8 cellular contexts compared by ENCODE assay signal in the genomic region with DNA sequence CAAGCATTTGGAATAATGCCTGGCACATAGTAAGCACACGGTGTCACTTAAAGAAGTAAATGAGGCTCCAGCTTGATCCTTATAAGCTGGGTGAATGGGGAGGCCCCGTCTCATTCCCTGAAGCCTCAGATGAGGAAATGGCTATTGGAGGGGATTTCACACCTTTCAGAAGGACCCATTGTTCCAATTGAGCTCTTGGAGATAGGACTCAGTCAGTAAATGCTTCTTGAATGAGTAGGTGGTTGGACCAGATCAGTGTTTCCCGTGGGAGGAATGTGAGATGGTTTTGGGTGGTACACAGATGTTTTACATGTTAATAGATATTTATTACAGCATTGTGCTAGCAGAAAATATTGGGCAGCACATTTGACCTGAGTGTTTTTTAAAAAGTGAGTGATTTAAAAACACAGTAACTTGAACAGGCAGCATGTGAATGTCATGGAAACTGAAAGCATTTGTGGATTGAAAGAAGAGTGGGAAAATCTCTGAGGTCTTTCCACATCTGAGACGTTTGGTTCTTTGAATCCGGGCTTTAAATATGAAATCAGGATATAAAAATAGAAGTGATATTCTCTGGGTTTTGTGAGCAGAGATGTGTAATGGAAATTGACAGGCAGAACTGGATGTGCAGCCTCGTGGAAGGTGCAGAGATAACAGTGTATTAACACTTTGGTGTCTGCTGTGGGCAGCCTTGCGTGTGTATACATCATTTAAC. TPM values are rescaled to one million over a fixed set of nuclear protein-coding genes. Genes with fewer than 3 reads are reported as not detected.
DNase-seq lines count a peak whose midpoint lies in the region; ATAC-seq and TF ChIP-seq lines count a peak whose summit lies in the region.
"Had no signal": no experiment of that assay in that cellular context is flagged by ENCODE, and none has a peak within 500 bp of the region (broad histone marks: within the 10 kb centered on the region; RNA-seq: fewer than 3 reads in every experiment).

No MANE protein-coding gene starts in this region.

- peak overlapping the region; percentile 21 for H3K4me3 Mint-ChIP-seq in activated naive CD4-positive, alpha-beta T cell treated with anti-CD3 and anti-CD28 coated beads, Interleukin-2, amount 10 ng/mL, durations not matched to agents 7 days and 5 days
- peak overlapping the region; percentile 36 to 65 for H3K4me3 Mint-ChIP-seq in stimulated activated naive B cell treated with anti-CD40 and anti-IgM and Interleukin-4, amounts not matched to agents 10 μg/mL and 1 μg/mL and 100 μg/mL, for 72 hours

- ATAC-seq in left cardiac atrium (peak; percentile 35), GM18861 (IDR thresholded peaks at IDR 0.05; ENCODE audit: unreplicated experiment) (no peak)
- peak; percentile 31 to 45 for ATAC-seq in stimulated activated naive B cell treated with anti-CD40 and anti-IgM and Interleukin-4, amounts not matched to agents 10 μg/mL and 1 μg/mL and 100 μg/mL, for 72 hours (replicated peaks)
- ATAC-seq: mucosa of descending colon had no signal

- H3K27ac Mint-ChIP-seq in activated naive CD4-positive, alpha-beta T cell treated with anti-CD3 and anti-CD28 coated beads, Interleukin-2, amount 10 ng/mL, durations not matched to agents 7 days and 5 days = peak overlapping the region; percentile 86
- peak overlapping the region; percentile 54 for H3K27ac Mint-ChIP-seq in stimulated activated naive B cell treated with anti-CD40 and anti-IgM and Interleukin-4, amounts not matched to agents 10 μg/mL and 1 μg/mL and 100 μg/mL, for 72 hours

- CTCF ChIA-PET in activated naive CD4-positive, alpha-beta T cell treated with anti-CD3 and anti-CD28 coated beads, Interleukin-2, amount 10 ng/mL, durations not matched to agents 7 days and 5 days (lab: Charles Lee) = interaction anchor here (0.8 to 1.2 kb wide), 4 partner anchors 21 to 174 kb away, joined by 3 to 6 read pairs (median 3); no protein-coding TSS in a partner anchor
- CTCF ChIA-PET in HEK293T (lab: Yijun Ruan, JAX) = interaction anchor here (0.5 kb wide), 1 partner anchor 13 kb away, joined by 3 read pairs; no protein-coding TSS in a partner anchor

- intact Hi-C loops in left cardiac atrium (cut with DNase I) = no loop called here

- H3K9me3 Mint-ChIP-seq in activated naive CD4-positive, alpha-beta T cell treated with anti-CD3 and anti-CD28 coated beads, Interleukin-2, amount 10 ng/mL, durations not matched to agents 7 days and 5 days = no peaks in the 10 kb centered on the region
- no peaks in the 10 kb centered on the region for H3K9me3 Mint-ChIP-seq in stimulated activated naive B cell treated with anti-CD40 and anti-IgM and Interleukin-4, amounts not matched to agents 10 μg/mL and 1 μg/mL and 100 μg/mL, for 72 hours

- no peaks in the 10 kb centered on the region for H3K36me3 Mint-ChIP-seq in activated naive CD4-positive, alpha-beta T cell treated with anti-CD3 and anti-CD28 coated beads, Interleukin-2, amount 10 ng/mL, durations not matched to agents 7 days and 5 days
- H3K36me3 Mint-ChIP-seq in stimulated activated naive B cell treated with anti-CD40 and anti-IgM and Interleukin-4, amounts not matched to agents 10 μg/mL and 1 μg/mL and 100 μg/mL, for 72 hours = no peaks in the 10 kb centered on the region

- POLR2A ChIA-PET in HEK293T (lab: Yijun Ruan, JAX) = interaction anchor here (1.7 to 1.8 kb wide), 2 partner anchors 36 to 56 kb away, joined by 6 to 10 read pairs; partner anchors contain the start of gene ARHGAP17

- no peaks in the 10 kb centered on the region for H3K27me3 Mint-ChIP-seq in activated naive CD4-positive, alpha-beta T cell treated with anti-CD3 and anti-CD28 coated beads, Interleukin-2, amount 10 ng/mL, durations not matched to agents 7 days and 5 days
- no peaks in the 10 kb centered on the region for H3K27me3 Mint-ChIP-seq in stimulated activated naive B cell treated with anti-CD40 and anti-IgM and Interleukin-4, amounts not matched to agents 10 μg/mL and 1 μg/mL and 100 μg/mL, for 72 hours

- DNase-seq in HT1080 (ENCODE audit: low read depth) (peak; percentile 37), left cardiac atrium (no peak), HEK293T (ENCODE audit: extremely low spot score) (no peak), HK-2 (ENCODE audit: unreplicated experiment) (no peak)
- DNase-seq in activated naive CD4-positive, alpha-beta T cell treated with anti-CD3 and anti-CD28 coated beads, Interleukin-2, amount 10 ng/mL, durations not matched to agents 7 days and 5 days = no peak
- no peak for DNase-seq in stimulated activated naive B cell treated with anti-CD40 and anti-IgM and Interleukin-4, amounts not matched to agents 10 μg/mL and 1 μg/mL and 100 μg/mL, for 72 hours
- DNase-seq: mucosa of descending colon had no signal

- peaks cover 65% of the 10 kb centered on the region for H3K4me1 Mint-ChIP-seq in activated naive CD4-positive, alpha-beta T cell treated with anti-CD3 and anti-CD28 coated beads, Interleukin-2, amount 10 ng/mL, durations not matched to agents 7 days and 5 days
- H3K4me1 Mint-ChIP-seq in stimulated activated naive B cell treated with anti-CD40 and anti-IgM and Interleukin-4, amounts not matched to agents 10 μg/mL and 1 μg/mL and 100 μg/mL, for 72 hours = peaks cover 24 to 52% of the 10 kb centered on the region in 2 donors

TF ChIP-seq in HEK293T, 16 proteins besides CTCF, POLR2A, EP300 and RAD21:
- TF ChIP-seq ELF4 (IDR thresholded peaks at IDR 0.05) (no peak), SUZ12 (IDR thresholded peaks at IDR 0.05) (no peak), BHLHE40 (IDR thresholded peaks at IDR 0.05; ENCODE audit: borderline replicate concordance) (no peak), FOXA1 (IDR thresholded peaks at IDR 0.05) (no peak), ZNF384 (IDR thresholded peaks at IDR 0.05) (no peak), SP1 (IDR thresholded peaks at IDR 0.05) (no peak), FOXM1 (IDR thresholded peaks at IDR 0.05; ENCODE audit: borderline replicate concordance) (no peak), PKNOX1 (IDR thresholded peaks at IDR 0.05) (no peak)

RNA-seq across cellular contexts. Expression of gene ARHGAP17, which starts 36.4 kb away (rescaled TPM):
- 18.4 and 49.4 TPM in 2 replicates for total RNA-seq in HT1080 (2014; rRNA removed; shearing (Covaris generic))
- polyA plus RNA-seq in HT1080 (2015; cell fraction: cytosol; rRNA removed) = 52.5 and 71.3 TPM in 2 replicates
- 69.1 and 75.0 TPM in 2 replicates for polyA plus RNA-seq in HT1080 (2015; cell fraction: nucleus; rRNA removed)
- total RNA-seq in left cardiac atrium = 10 to 100 TPM; 49.7 to 50.9 TPM

RNA-seq across cellular contexts. Expression of gene LCMT1, which starts 59.9 kb away (rescaled TPM):
- 25.2 and 37.6 TPM in 2 replicates for total RNA-seq in HT1080 (2014; rRNA removed; shearing (Covaris generic))
- 30.0 and 44.1 TPM in 2 replicates for polyA plus RNA-seq in HT1080 (2015; cell fraction: cytosol; rRNA removed)
- polyA plus RNA-seq in HT1080 (2015; cell fraction: nucleus; rRNA removed) = 18.8 and 23.7 TPM in 2 replicates
- 10 to 100 TPM; 30.4 to 39.2 TPM for total RNA-seq in left cardiac atrium
